ENCODE assay signal across 27 cellular contexts in genomic region chr1:57886376-57886775, GRCh38.
DNase-seq lines count a peak whose midpoint lies in the region; TF ChIP-seq lines count a peak whose summit lies in the region.
"Had no signal": no experiment of that assay in that cellular context is flagged by ENCODE, and none has a peak within 500 bp of the region (broad histone marks: within the 10 kb centered on the region; RNA-seq: fewer than 3 reads in every experiment).

No MANE protein-coding gene starts in this region.

- DNase-seq in H7, result no peak
- DNase-seq: 8988T; ACHN; AML-193; BE2C; C1 segment of cervical spinal cord; Caco-2; Calu3; CD4-positive, alpha-beta memory T cell; CD4-positive, alpha-beta T cell; CD4-positive, CD25-positive, alpha-beta regulatory T cell; CD8-positive, alpha-beta memory T cell; CD8-positive, alpha-beta T cell; COR-L47; DMS 273 treated with DMSO at 0.1 percent for 48 hours; DMS153; DMS53; DMS79; DMS79 treated with DMSO at 0.1 percent for 48 hours; DND-41; EL had no signal

- CTCF ChIA-PET in HEK293 (lab: Yijun Ruan, JAX), result no interaction called here

- no peaks in the 10 kb centered on the region for H3K27me3 ChIP-seq in H7 (ENCODE audit: control insufficient read depth, insufficient read depth, low read length)
- H3K27me3 ChIP-seq: BE2C; BLaER1; BLaER1 treated with 17β-estradiol and CSF1 and Interleukin-3, amounts not matched to agents 10 nM and 100 nM had no signal

- H3K36me3 ChIP-seq in HEK293 (ENCODE audit: control insufficient read depth in 2 of 2, insufficient read depth in 1 of 2, low read length in 2 of 2), result no peaks in the 10 kb centered on the region
- no peaks in the 10 kb centered on the region for H3K36me3 ChIP-seq in H7 (replicated peaks; ENCODE audit: control insufficient read depth, insufficient read depth, low read length)
- H3K36me3 ChIP-seq: BE2C; BLaER1; BLaER1 treated with 17β-estradiol and CSF1 and Interleukin-3, amounts not matched to agents 10 nM and 100 nM had no signal

- POLR2A ChIA-PET in HEK293 (lab: Yijun Ruan, JAX), result no interaction called here

- no peaks in the 10 kb centered on the region for H3K9me3 ChIP-seq in HEK293 (ENCODE audit: control insufficient read depth, insufficient read depth, low read depth, low read length)
- H3K9me3 ChIP-seq: A549; BE2C; BLaER1; BLaER1 treated with 17β-estradiol and CSF1 and Interleukin-3, amounts not matched to agents 10 nM and 100 nM; Caco-2 had no signal

- peaks cover 7% of the 10 kb centered on the region; the same call in 1 of the 2 replicates for H3K4me1 ChIP-seq in HEK293 (ENCODE audit: control insufficient read depth, insufficient read depth, low read length)
- H3K4me1 ChIP-seq: A549, BE2C, Caco-2 had no signal

- H3K4me3 ChIP-seq in HEK293 (ENCODE audit: low read depth, low read length), result no peak overlapping the region
- no peak overlapping the region for H3K4me3 ChIP-seq in H7 (ENCODE audit: insufficient read depth, low read depth, low read length)
- H3K4me3 ChIP-seq: A549; BLaER1; BLaER1 treated with 17β-estradiol and CSF1 and Interleukin-3, amounts not matched to agents 10 nM and 100 nM had no signal

- H3K27ac ChIP-seq in HEK293 (ENCODE audit: extremely low read depth, low read depth, low read length), result no peak overlapping the region
- H3K27ac ChIP-seq: 22Rv1; A549; BLaER1; BLaER1 treated with 17β-estradiol and CSF1 and Interleukin-3, amounts not matched to agents 10 nM and 100 nM; C4-2B had no signal

- TF ChIP-seq CTCF in HEK293 (tag by site-specific recombination; IDR thresholded peaks at IDR 0.05), result no peak

TF ChIP-seq in HEK293, 187 proteins besides CTCF, POLR2A, EP300 and RAD21:
- TF ChIP-seq ZNF664 (tag by site-specific recombination; IDR thresholded peaks at IDR 0.05) (peak; percentile 94), ZNF707 (tag by site-specific recombination; IDR thresholded peaks at IDR 0.05) (no peak)
TF ChIP-seq in HEK293: peak in this region for 1.
